Comparison of ENCODE assay signal across 17 cellular contexts in the genomic region with DNA sequence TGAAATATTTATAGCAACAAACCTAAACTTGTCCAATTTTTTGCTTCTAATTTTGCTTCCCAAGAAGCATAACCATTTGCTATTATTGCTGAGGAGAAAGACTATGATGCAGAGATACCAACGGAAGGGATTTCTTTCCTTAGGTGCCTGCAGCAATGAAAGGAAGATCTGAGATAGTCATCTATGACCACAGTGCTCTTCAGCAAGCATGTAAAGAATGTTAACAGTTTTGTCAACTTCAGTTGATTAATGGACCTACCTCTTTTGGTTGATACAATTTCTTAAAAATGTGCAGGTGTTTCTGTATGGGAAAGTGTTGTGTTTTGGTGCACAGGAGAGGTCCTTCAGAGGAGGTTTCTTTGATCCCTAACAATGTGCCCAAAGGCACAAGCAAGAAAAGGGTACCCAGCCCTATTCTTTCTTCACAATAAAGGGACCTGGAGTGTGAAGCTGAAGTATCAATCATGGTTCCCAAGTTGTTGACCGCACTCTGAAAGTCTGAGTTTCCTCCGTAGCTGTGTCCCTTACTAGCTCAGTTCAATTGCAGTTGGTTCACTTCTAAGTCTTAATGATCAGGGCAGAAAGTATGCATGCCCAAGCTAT.
A peak's percentile ranks its signal among the peaks of the same experiment; 100 is the strongest.
DNase-seq lines count a peak whose midpoint lies in the region; ATAC-seq and TF ChIP-seq lines count a peak whose summit lies in the region.
"Had no signal": no experiment of that assay in that cellular context is flagged by ENCODE, and none has a peak within 500 bp of the region (broad histone marks: within the 10 kb centered on the region; RNA-seq: fewer than 3 reads in every experiment).

No MANE protein-coding gene starts in this region.

- DNase-seq in SK-N-SH (no peak), islet precursor cell (peak; percentile 61), cerebellar nuclear complex (lab: John Stamatoyannopoulos, UW) (no peak), psoas muscle (no peak), neural progenitor cell (ENCODE audit: low spot score) (no peak)
- DNase-seq: Calu3; CD4-positive, alpha-beta memory T cell; DMS79 treated with DMSO at 0.1 percent for 48 hours; GM23248 had no signal

- no peaks in the 10 kb centered on the region for H3K27me3 ChIP-seq in SK-N-SH (ENCODE audit: insufficient read depth)
- no peaks in the 10 kb centered on the region for H3K27me3 ChIP-seq in thymus (ENCODE audit: control insufficient read depth, insufficient read depth)
- no peaks in the 10 kb centered on the region for H3K27me3 ChIP-seq in psoas muscle (ENCODE audit: insufficient read depth in 3 of 3, low read length in 2 of 3)
- no peaks in the 10 kb centered on the region for H3K27me3 ChIP-seq in neural progenitor cell
- H3K27me3 ChIP-seq: BLaER1 had no signal

- TF ChIP-seq EP300 in SK-N-SH (IDR thresholded peaks at IDR 0.05; ENCODE audit: borderline replicate concordance in 1 of 2, low read depth in 1 of 2, low read length in 1 of 2) = no peak

- H3K4me2 ChIP-seq in SK-N-SH (no peak overlapping the region), neural progenitor cell (no peak overlapping the region)
- H3K4me2 ChIP-seq: BLaER1 had no signal

- no peak for TF ChIP-seq CTCF in SK-N-SH (IDR thresholded peaks at IDR 0.05)
- no peak for TF ChIP-seq CTCF in psoas muscle (IDR thresholded peaks at IDR 0.05)
- TF ChIP-seq CTCF in neural progenitor cell (IDR thresholded peaks at IDR 0.05) = no peak

- H4K20me1 ChIP-seq in SK-N-SH (ENCODE audit: insufficient read depth) = no peaks in the 10 kb centered on the region
- no peaks in the 10 kb centered on the region for H4K20me1 ChIP-seq in neural progenitor cell (ENCODE audit: low read depth)
- H4K20me1 ChIP-seq: BLaER1 had no signal

- intact Hi-C loops in psoas muscle (cut with DNase I) = no loop called here

- no peaks in the 10 kb centered on the region for H3K27me3 Mint-ChIP-seq in neural progenitor cell (ENCODE audit: insufficient read depth, low read depth)
- H3K27me3 Mint-ChIP-seq: CD4-positive, alpha-beta memory T cell had no signal

- H3K4me1 Mint-ChIP-seq in neural progenitor cell = no peaks in the 10 kb centered on the region

- no peak for TF ChIP-seq RAD21 in SK-N-SH (IDR thresholded peaks at IDR 0.05; ENCODE audit: low read length)

- H3K79me2 ChIP-seq in SK-N-SH (ENCODE audit: insufficient read depth) = no peaks in the 10 kb centered on the region
- no peaks in the 10 kb centered on the region for H3K79me2 ChIP-seq in neural progenitor cell (ENCODE audit: low read depth)

- H3K27ac ChIP-seq in SK-N-SH (ENCODE audit: low read depth in 2 of 2, low read length in 1 of 2) = no peak overlapping the region
- peak overlapping the region; percentile 64 for H3K27ac ChIP-seq in thymus (ENCODE audit: low read depth)
- no peak overlapping the region for H3K27ac ChIP-seq in psoas muscle
- no peak overlapping the region for H3K27ac ChIP-seq in neural progenitor cell
- H3K27ac ChIP-seq: 22Rv1, BLaER1, GM23248, HL-60 had no signal

- no peaks in the 10 kb centered on the region for H3F3A ChIP-seq in SK-N-SH (replicated peaks; ENCODE audit: insufficient read depth)
- H3F3A ChIP-seq in neural progenitor cell (ENCODE audit: low read depth) = no peaks in the 10 kb centered on the region

- 54% methylated on average over 3 of the region's 3 CpGs for WGBS in SK-N-SH (ENCODE audit: low lambda C conversion rate)
- WGBS in thymus = 69% methylated on average over 3 of the region's 3 CpGs
- WGBS in psoas muscle, 3 donors = 82 to 87% (median 84%) methylated on average over 3 of the region's 3 CpGs

- no peaks in the 10 kb centered on the region for H3K9me2 ChIP-seq in SK-N-SH

- H3K9me3 Mint-ChIP-seq in neural progenitor cell = no peaks in the 10 kb centered on the region

- no peak overlapping the region for H3K27ac Mint-ChIP-seq in neural progenitor cell
- H3K27ac Mint-ChIP-seq: CD14-positive monocyte; CD4-positive, alpha-beta memory T cell had no signal

- CTCF ChIA-PET in SK-N-SH (lab: Yijun Ruan, JAX) = no interaction called here

- H3K4me3 ChIP-seq in SK-N-SH (ENCODE audit: low read depth in 2 of 2, low read length in 1 of 2) (no peak overlapping the region), thymus (ENCODE audit: low read length) (no peak overlapping the region), psoas muscle (no peak overlapping the region), neural progenitor cell (no peak overlapping the region)
- H3K4me3 ChIP-seq: BLaER1, GM12878, GM23248, HAP-1 had no signal

- H2AFZ ChIP-seq in SK-N-SH (ENCODE audit: low read depth) (no peak overlapping the region), neural progenitor cell (replicated peaks) (no peak overlapping the region)
- H2AFZ ChIP-seq: GM23248 had no signal

- no peaks in the 10 kb centered on the region for H3K36me3 ChIP-seq in SK-N-SH (replicated peaks in 1 of 2; ENCODE audit: control insufficient read depth in 1 of 2, insufficient read depth in 2 of 2, low read length in 1 of 2)
- H3K36me3 ChIP-seq in thymus (ENCODE audit: control insufficient read depth, insufficient read depth) = no peaks in the 10 kb centered on the region
- no peaks in the 10 kb centered on the region for H3K36me3 ChIP-seq in psoas muscle (ENCODE audit: insufficient read depth in 1 of 2, low read depth in 1 of 2)
- H3K36me3 ChIP-seq in neural progenitor cell = no peaks in the 10 kb centered on the region
- H3K36me3 ChIP-seq: BLaER1, HAP-1 had no signal

- H3K4me1 ChIP-seq in SK-N-SH (ENCODE audit: control insufficient read depth in 1 of 2, insufficient read depth in 2 of 2, low read depth in 1 of 2, low read length in 1 of 2) (no peaks in the 10 kb centered on the region), thymus (ENCODE audit: control insufficient read depth, insufficient read depth, low read length) (peaks cover 59% of the 10 kb centered on the region), psoas muscle (no peaks in the 10 kb centered on the region), neural progenitor cell (no peaks in the 10 kb centered on the region)
- H3K4me1 ChIP-seq: BLaER1, HAP-1 had no signal

- H3K4me3 Mint-ChIP-seq in neural progenitor cell = no peak overlapping the region
- H3K4me3 Mint-ChIP-seq: CD14-positive monocyte; CD4-positive, alpha-beta memory T cell had no signal

- H3K36me3 Mint-ChIP-seq in neural progenitor cell = no peaks in the 10 kb centered on the region
- H3K36me3 Mint-ChIP-seq: CD14-positive monocyte; CD4-positive, alpha-beta memory T cell had no signal

- no peaks in the 10 kb centered on the region for H3K9me3 ChIP-seq in SK-N-SH
- H3K9me3 ChIP-seq in thymus (ENCODE audit: control insufficient read depth) = no peaks in the 10 kb centered on the region
- H3K9me3 ChIP-seq in psoas muscle = no peaks in the 10 kb centered on the region
- no peaks in the 10 kb centered on the region for H3K9me3 ChIP-seq in neural progenitor cell (ENCODE audit: low read depth)
- H3K9me3 ChIP-seq: BLaER1, HAP-1 had no signal

- H3K9ac ChIP-seq in SK-N-SH = no peak overlapping the region
- H3K9ac ChIP-seq in neural progenitor cell = no peak overlapping the region
- H3K9ac ChIP-seq: BLaER1, GM23248 had no signal

- ATAC-seq in SK-N-SH treated with all-trans-retinoic acid at 6 μM for 48 hours = no peak
- ATAC-seq in psoas muscle = no peak
- ATAC-seq: GM12878 had no signal

- POLR2A ChIA-PET in SK-N-SH (lab: Yijun Ruan, JAX) = no interaction called here

TF ChIP-seq in SK-N-SH treated with all-trans-retinoic acid at 6 μM for 48 hours, 23 proteins besides CTCF, POLR2A, EP300 and RAD21:
- TF ChIP-seq, protein P1, sequence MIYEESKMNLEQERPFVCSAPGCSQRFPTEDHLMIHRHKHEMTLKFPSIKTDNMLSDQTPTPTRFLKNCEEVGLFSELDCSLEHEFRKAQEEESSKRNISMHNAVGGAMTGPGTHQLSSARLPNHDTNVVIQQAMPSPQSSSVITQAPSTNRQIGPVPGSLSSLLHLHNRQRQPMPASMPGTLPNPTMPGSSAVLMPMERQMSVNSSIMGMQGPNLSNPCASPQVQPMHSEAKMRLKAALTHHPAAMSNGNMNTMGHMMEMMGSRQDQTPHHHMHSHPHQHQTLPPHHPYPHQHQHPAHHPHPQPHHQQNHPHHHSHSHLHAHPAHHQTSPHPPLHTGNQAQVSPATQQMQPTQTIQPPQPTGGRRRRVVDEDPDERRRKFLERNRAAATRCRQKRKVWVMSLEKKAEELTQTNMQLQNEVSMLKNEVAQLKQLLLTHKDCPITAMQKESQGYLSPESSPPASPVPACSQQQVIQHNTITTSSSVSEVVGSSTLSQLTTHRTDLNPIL (CRISPR knock-in tag; IDR thresholded peaks at IDR 0.05; ENCODE audit: low read depth) = no peak
- TF ChIP-seq SNAI2 (CRISPR knock-in tag; IDR thresholded peaks at IDR 0.05) (no peak), ISL1 (CRISPR knock-in tag; IDR thresholded peaks at IDR 0.05) (peak; percentile 75), PPARA (CRISPR knock-in tag; IDR thresholded peaks at IDR 0.05; ENCODE audit: borderline replicate concordance) (no peak)

TF ChIP-seq in SK-N-SH, 30 proteins besides CTCF, POLR2A, EP300 and RAD21 (continues in another document):
- TF ChIP-seq FOSL2 (IDR thresholded peaks at IDR 0.05; ENCODE audit: borderline replicate concordance, low read depth) (no peak), FOXM1 (IDR thresholded peaks at IDR 0.05; ENCODE audit: low read depth) (no peak), GABPA (IDR thresholded peaks at IDR 0.05; ENCODE audit: low read depth) (no peak), IRF3 (IDR thresholded peaks at IDR 0.05; ENCODE audit: low read depth, low read length) (no peak), RFX5 (IDR thresholded peaks at IDR 0.05; ENCODE audit: low read length) (no peak)
